In genomic region chr7:16989883-16990413, GRCh38 we compare ENCODE assay signal across 8 cellular contexts.
DNase-seq lines count a peak whose midpoint lies in the region; ATAC-seq and TF ChIP-seq lines count a peak whose summit lies in the region.

No MANE protein-coding gene starts in this region.

- H3K4me3 Mint-ChIP-seq in nephron progenitor cell (no peak overlapping the region), neural progenitor cell (no peak overlapping the region)

- no peak overlapping the region for H3K27ac Mint-ChIP-seq in nephron progenitor cell
- H3K27ac Mint-ChIP-seq in neural progenitor cell: no peak overlapping the region

- H3K4me2 ChIP-seq in neural progenitor cell: no peak overlapping the region

- no peaks in the 10 kb centered on the region for H3K36me3 Mint-ChIP-seq in nephron progenitor cell (ENCODE audit: low read depth)
- H3K36me3 Mint-ChIP-seq in neural progenitor cell: no peaks in the 10 kb centered on the region

- DNase-seq in AG09309 (ENCODE audit: low read depth): peak; percentile 61
- peak; percentile 83 for DNase-seq in NCI-H146 treated with DMSO at 0.1 percent for 48 hours (lab: John Stamatoyannopoulos, UW; ENCODE audit: unreplicated experiment)
- peak; percentile 22 to 97 for DNase-seq in T47D (ENCODE audit: low read depth in 1 of 2, low spot score in 1 of 2)
- peak in 1 of 2 donors; percentile 74 for DNase-seq in left lung
- peak; percentile 70 for DNase-seq in upper lobe of right lung
- no peak for DNase-seq in nephron progenitor cell
- no peak for DNase-seq in NCI-H526 treated with DMSO at 0.1 percent for 48 hours (lab: John Stamatoyannopoulos, UW)
- DNase-seq in neural progenitor cell (ENCODE audit: low spot score): no peak

- no peaks in the 10 kb centered on the region for H3F3A ChIP-seq in neural progenitor cell (ENCODE audit: low read depth)

- in situ Hi-C loops in T47D (cut with HindIII; ENCODE audit: low pct_unique_long_range_greater_than_20kb, low sequenced_read_pairs): no loop called here

- H3K27me3 Mint-ChIP-seq in nephron progenitor cell (ENCODE audit: low read depth, poor library complexity) (no peaks in the 10 kb centered on the region), neural progenitor cell (ENCODE audit: insufficient read depth, low read depth) (no peaks in the 10 kb centered on the region)

- ATAC-seq in left lung (peak; percentile 81), upper lobe of right lung (peak; percentile 88)

- H3K9me3 Mint-ChIP-seq in nephron progenitor cell (no peaks in the 10 kb centered on the region), neural progenitor cell (no peaks in the 10 kb centered on the region)

- H3K9me3 ChIP-seq in left lung (no peaks in the 10 kb centered on the region), upper lobe of right lung (no peaks in the 10 kb centered on the region), neural progenitor cell (ENCODE audit: low read depth) (no peaks in the 10 kb centered on the region)

- H3K27ac ChIP-seq in left lung: peak overlapping the region; percentile 74 to 77
- peak overlapping the region; percentile 81 for H3K27ac ChIP-seq in upper lobe of right lung
- no peak overlapping the region for H3K27ac ChIP-seq in neural progenitor cell

- intact Hi-C loops in left lung (cut with DNase I) (loop anchor here in 1 of 2 donors (10.0 kb wide), 1 partner anchor 315 kb away; no protein-coding TSS in a partner anchor), upper lobe of right lung (cut with DNase I) (loop anchor here (10.0 kb wide), 1 partner anchor 655 kb away; no protein-coding TSS in a partner anchor)

- H3K4me1 ChIP-seq in left lung (peaks cover 7 to 26% of the 10 kb centered on the region in 2 donors), upper lobe of right lung (peaks cover 15% of the 10 kb centered on the region), neural progenitor cell (no peaks in the 10 kb centered on the region)

- no peaks in the 10 kb centered on the region for H4K20me1 ChIP-seq in neural progenitor cell (ENCODE audit: low read depth)

- TF ChIP-seq CTCF in AG09309 (IDR thresholded peaks at IDR 0.05; ENCODE audit: control insufficient read depth, insufficient read depth, low read depth, low read length, missing control alignments): no peak
- TF ChIP-seq CTCF in left lung (IDR thresholded peaks at IDR 0.05): no peak
- no peak for TF ChIP-seq CTCF in upper lobe of right lung (IDR thresholded peaks at IDR 0.05)
- no peak for TF ChIP-seq CTCF in nephron progenitor cell (IDR thresholded peaks at IDR 0.05)
- TF ChIP-seq CTCF in neural progenitor cell (IDR thresholded peaks at IDR 0.05): no peak

- H3K4me3 ChIP-seq in AG09309 (ENCODE audit: control insufficient read depth, low read depth, low read length) (peak overlapping the region; percentile 12), left lung (peak overlapping the region; percentile 0 to 37), upper lobe of right lung (peak overlapping the region; percentile 42), neural progenitor cell (no peak overlapping the region)

- no peaks in the 10 kb centered on the region for H3K27me3 ChIP-seq in left lung
- H3K27me3 ChIP-seq in upper lobe of right lung: no peaks in the 10 kb centered on the region
- no peaks in the 10 kb centered on the region for H3K27me3 ChIP-seq in neural progenitor cell

- H3K36me3 ChIP-seq in left lung (no peaks in the 10 kb centered on the region), upper lobe of right lung (no peaks in the 10 kb centered on the region), neural progenitor cell (no peaks in the 10 kb centered on the region)

- H3K9ac ChIP-seq in neural progenitor cell: no peak overlapping the region

- no peaks in the 10 kb centered on the region for H3K79me2 ChIP-seq in neural progenitor cell (ENCODE audit: low read depth)

- H3K4me1 Mint-ChIP-seq in nephron progenitor cell: no peaks in the 10 kb centered on the region
- H3K4me1 Mint-ChIP-seq in neural progenitor cell: peaks cover 2% of the 10 kb centered on the region

- H2AFZ ChIP-seq in neural progenitor cell (replicated peaks): no peak overlapping the region

Comparison
In these comparisons a context has a peak if more than half of its experiments do, and no peak if none do; other contexts are left out.
1. DNase-seq: peak in AG09309 (single experiment), NCI-H146 treated with DMSO at 0.1 percent for 48 hours (single experiment), T47D (2 of 2) and upper lobe of right lung (single experiment); none in nephron progenitor cell (single experiment), NCI-H526 treated with DMSO at 0.1 percent for 48 hours (single experiment) and neural progenitor cell (single experiment).